In genomic region chr5:67193479-67193878, GRCh38 we compare ENCODE assay signal across 15 cellular contexts. TPM values are rescaled to one million over a fixed set of nuclear protein-coding genes. Genes with fewer than 3 reads are reported as not detected.
DNase-seq lines count a peak whose midpoint lies in the region; TF ChIP-seq lines count a peak whose summit lies in the region.
"Had no signal": no experiment of that assay in that cellular context is flagged by ENCODE, and none has a peak within 500 bp of the region (broad histone marks: within the 10 kb centered on the region; RNA-seq: fewer than 3 reads in every experiment).

No MANE protein-coding gene starts in this region.

- H3K27me3 Mint-ChIP-seq in MCF 10A (ENCODE audit: insufficient read depth, unreplicated experiment) (no peaks in the 10 kb centered on the region), brain (no peaks in the 10 kb centered on the region)
- H3K27me3 Mint-ChIP-seq in activated CD4-positive, alpha-beta memory T cell treated with anti-CD3 and anti-CD28 coated beads for 36 hours: no peaks in the 10 kb centered on the region

- H3K4me1 ChIP-seq in breast epithelium: peaks cover 0 to 10% of the 10 kb centered on the region in 2 donors
- H3K4me1 ChIP-seq in muscle layer of colon (ENCODE audit: insufficient read depth, low read length): peaks cover 10% of the 10 kb centered on the region
- peaks cover 14% of the 10 kb centered on the region for H3K4me1 ChIP-seq in vagina

- peaks cover 12% of the 10 kb centered on the region for H3K4me1 Mint-ChIP-seq in MCF 10A (ENCODE audit: insufficient read depth, unreplicated experiment)
- H3K4me1 Mint-ChIP-seq in brain: peaks cover 30% of the 10 kb centered on the region
- H3K4me1 Mint-ChIP-seq in activated CD4-positive, alpha-beta memory T cell treated with anti-CD3 and anti-CD28 coated beads for 36 hours (ENCODE audit: low read depth): peaks cover 25% of the 10 kb centered on the region

- H3K9ac ChIP-seq in muscle layer of colon (ENCODE audit: low read length): no peak overlapping the region

- TF ChIP-seq CTCF in breast epithelium (IDR thresholded peaks at IDR 0.05) (no peak), MCF 10A (IDR thresholded peaks at IDR 0.05; ENCODE audit: unreplicated experiment) (no peak), brain (conservative IDR thresholded peaks at IDR 0.05) (no peak), vagina (IDR thresholded peaks at IDR 0.05) (no peak)

- CTCF ChIA-PET in MCF 10A (lab: Yijun Ruan, JAX): interaction anchor here (0.8 to 1.3 kb wide), 2 partner anchors 18 to 43 kb away, joined by 3 read pairs; no protein-coding TSS in a partner anchor
- CTCF ChIA-PET in activated CD4-positive, alpha-beta memory T cell treated with anti-CD3 and anti-CD28 coated beads for 36 hours (lab: Charles Lee): no interaction called here

- H3K27me3 ChIP-seq in breast epithelium (no peaks in the 10 kb centered on the region), muscle layer of colon (ENCODE audit: control insufficient read depth in 1 of 2, insufficient read depth in 2 of 2, low read length in 2 of 2) (no peaks in the 10 kb centered on the region), vagina (no peaks in the 10 kb centered on the region)

- no peak overlapping the region for H3K4me3 Mint-ChIP-seq in MCF 10A (ENCODE audit: unreplicated experiment)
- H3K4me3 Mint-ChIP-seq in brain: peak overlapping the region in 1 of 5 experiments; percentile 58
- no peak overlapping the region for H3K4me3 Mint-ChIP-seq in activated CD4-positive, alpha-beta memory T cell treated with anti-CD3 and anti-CD28 coated beads for 36 hours

- no TSS peak for BruUV-seq in MCF 10A (replicated peaks; lab: Mats Ljungman, UMichigan)

- intact Hi-C loops in breast epithelium (cut with DNase I; ENCODE audit: low total_unique reads) (no loop called here), MCF 10A (cut with micrococcal nuclease) (no loop called here), vagina (cut with DNase I) (no loop called here)
- intact Hi-C loops in activated CD4-positive, alpha-beta memory T cell treated with anti-CD3 and anti-CD28 coated beads for 36 hours (cut with micrococcal nuclease): no loop called here

- no peaks in the 10 kb centered on the region for H3K9me3 ChIP-seq in breast epithelium
- H3K9me3 ChIP-seq in muscle layer of colon (ENCODE audit: low read length): no peaks in the 10 kb centered on the region
- H3K9me3 ChIP-seq in vagina: no peaks in the 10 kb centered on the region

- H3K9me3 Mint-ChIP-seq in MCF 10A (ENCODE audit: unreplicated experiment): no peaks in the 10 kb centered on the region
- peaks cover 5 to 20% (median 10%) of the 10 kb centered on the region in 5 experiments for H3K9me3 Mint-ChIP-seq in brain
- H3K9me3 Mint-ChIP-seq in activated CD4-positive, alpha-beta memory T cell treated with anti-CD3 and anti-CD28 coated beads for 36 hours: peaks cover 3% of the 10 kb centered on the region

- no peak for TF ChIP-seq POLR2A in breast epithelium (IDR thresholded peaks at IDR 0.05)
- no peak for TF ChIP-seq POLR2A in vagina (IDR thresholded peaks at IDR 0.05)

- DNase-seq in breast epithelium (ENCODE audit: low spot score in 2 of 2) (no peak), MCF 10A (ENCODE audit: unreplicated experiment) (no peak), vagina (ENCODE audit: extremely low spot score in 2 of 2) (peak in 1 of 2 donors; percentile 25), SIG-M5 (lab: John Stamatoyannopoulos, UW) (no peak)
- no peak for DNase-seq in activated CD4-positive, alpha-beta memory T cell treated with anti-CD3 and anti-CD28 coated beads for 36 hours
- DNase-seq in activated T-cell treated with anti-CD3 and anti-CD28 coated beads, Interleukin-2, amount 50 U/mL, for 1 hour: no peak
- DNase-seq: COR-L47; dermis blood vessel endothelial cell; MM.1S; stimulated activated CD4-positive, alpha-beta T cell treated with anti-CD3 and anti-CD28 coated beads, Interleukin-4, amount 100 ng/mL, for 4 hours; stimulated activated naive CD4-positive, alpha-beta T cell treated with Interleukin-2 at 50 U/mL for 16 hours; SW 1271 had no signal

- H3K36me3 Mint-ChIP-seq in MCF 10A (ENCODE audit: insufficient read depth, unreplicated experiment): no peaks in the 10 kb centered on the region
- H3K36me3 Mint-ChIP-seq in brain: peaks cover 6% of the 10 kb centered on the region
- no peaks in the 10 kb centered on the region for H3K36me3 Mint-ChIP-seq in activated CD4-positive, alpha-beta memory T cell treated with anti-CD3 and anti-CD28 coated beads for 36 hours

- peak overlapping the region; percentile 71 to 74 for H3K27ac ChIP-seq in breast epithelium
- H3K27ac ChIP-seq in muscle layer of colon (ENCODE audit: low read depth, low read length): peak overlapping the region; percentile 6
- H3K27ac ChIP-seq in vagina: peak overlapping the region; percentile 31

- H3K27ac Mint-ChIP-seq in MCF 10A (ENCODE audit: low read depth, unreplicated experiment): no peak overlapping the region
- H3K27ac Mint-ChIP-seq in brain: peak overlapping the region in 4 of 5 experiments; percentile 14 to 86 (median 80)
- no peak overlapping the region for H3K27ac Mint-ChIP-seq in activated CD4-positive, alpha-beta memory T cell treated with anti-CD3 and anti-CD28 coated beads for 36 hours

- H3K4me3 ChIP-seq in breast epithelium (no peak overlapping the region), muscle layer of colon (ENCODE audit: low read depth in 1 of 2, low read length in 2 of 2) (no peak overlapping the region), vagina (no peak overlapping the region)

- H3K36me3 ChIP-seq in breast epithelium: no peaks in the 10 kb centered on the region
- no peaks in the 10 kb centered on the region for H3K36me3 ChIP-seq in muscle layer of colon (ENCODE audit: insufficient read depth, low read length)
- no peaks in the 10 kb centered on the region for H3K36me3 ChIP-seq in vagina

- POLR2A ChIA-PET in MCF 10A (lab: Yijun Ruan, JAX): interaction anchor here (0.6 to 1.2 kb wide), 3 partner anchors 10 to 930 kb away, joined by 3 to 4 read pairs (median 3); no protein-coding TSS in a partner anchor
- POLR2A ChIA-PET in activated CD4-positive, alpha-beta memory T cell treated with anti-CD3 and anti-CD28 coated beads for 36 hours (lab: Charles Lee): no interaction called here

RNA-seq across cellular contexts. Expression of gene CD180, which starts 3.1 kb away (rescaled TPM):
- total RNA-seq in breast epithelium (1 to 10 TPM in 2 of 3 donors, under 1 TPM in 1; 0.98 to 4.6 (median 2.8) TPM), MCF 10A (2022) (0.07 TPM in 1 of 2 replicates, not detected in the other), vagina (2.0 TPM)
- 0.19 TPM for polyA plus RNA-seq in brain (ENCODE audit: insufficient read depth, low read depth, low replicate concordance)
- under 1 TPM; 0.07 to 0.21 TPM for total RNA-seq in activated CD4-positive, alpha-beta memory T cell treated with anti-CD3 and anti-CD28 coated beads for 36 hours
- total RNA-seq: dermis blood vessel endothelial cell, pulmonary artery endothelial cell had no signal

Comparison
In these comparisons a context has a peak if more than half of its experiments do, and no peak if none do; other contexts are left out.
1. H3K27ac ChIP-seq: peak in every context shown above with its lines; median percentile 72 in breast epithelium; 31 in vagina; 6 in muscle layer of colon.
2. H3K27ac Mint-ChIP-seq: peak in brain (4 of 5); none in MCF 10A (single experiment) and activated CD4-positive, alpha-beta memory T cell treated with anti-CD3 and anti-CD28 coated beads for 36 hours (single experiment).